In genomic region chr7:82050134-82050533, GRCh38 we compare ENCODE assay signal across 8 cellular contexts.
DNase-seq lines count a peak whose midpoint lies in the region; ATAC-seq and TF ChIP-seq lines count a peak whose summit lies in the region.

No MANE protein-coding gene starts in this region.

- peak overlapping the region; percentile 45; the same call in 1 of the 2 replicates for H2BK20ac ChIP-seq in IMR-90 (ENCODE audit: low read depth, low read length)

- TF ChIP-seq RAD21 in IMR-90 (IDR thresholded peaks at IDR 0.05; ENCODE audit: low read length), result no peak

- H3K4me1 Mint-ChIP-seq in Caco-2 (ENCODE audit: low read depth, unreplicated experiment), result peaks cover 13% of the 10 kb centered on the region

- CTCF ChIA-PET in Caco-2 (lab: Charles Lee), result interaction anchor here (0.6 kb wide), 1 partner anchor 14 kb away, joined by 3 read pairs; no protein-coding TSS in a partner anchor
- CTCF ChIA-PET in IMR-90 (lab: Yijun Ruan, JAX), result interaction anchor here (0.9 kb wide), 1 partner anchor 184 kb away, joined by 3 read pairs; no protein-coding TSS in a partner anchor

- no peak overlapping the region for H2AK9ac ChIP-seq in IMR-90 (replicated peaks; ENCODE audit: low read depth, low read length, poor library complexity)

- H3K9ac ChIP-seq in IMR-90 (ENCODE audit: low read depth, low read length) (no peak overlapping the region), neuronal stem cell (ENCODE audit: low read depth, low read length, poor library complexity) (no peak overlapping the region)

- no peaks in the 10 kb centered on the region for H3K27me3 Mint-ChIP-seq in Caco-2 (ENCODE audit: insufficient read depth, unreplicated experiment)

- H3K9me3 Mint-ChIP-seq in Caco-2 (ENCODE audit: unreplicated experiment), result no peaks in the 10 kb centered on the region

- TF ChIP-seq CTCF in Caco-2 (IDR thresholded peaks at IDR 0.05; ENCODE audit: insufficient read depth in 1 of 2, low read depth in 1 of 2, low read length in 1 of 2, severe bottlenecking in 1 of 2, unreplicated experiment in 1 of 2), result no peak
- TF ChIP-seq CTCF in IMR-90 (conservative IDR thresholded peaks at IDR 0.05; ENCODE audit: low read depth, low read length), result no peak
- no peak for TF ChIP-seq CTCF in choroid plexus epithelial cell (conservative IDR thresholded peaks at IDR 0.05; ENCODE audit: low read depth, low read length)

- H4K8ac ChIP-seq in IMR-90 (ENCODE audit: low read depth in 2 of 2, low read length in 2 of 2), result no peak overlapping the region; a peak in 1 of 4 replicates
- H4K8ac ChIP-seq in neuronal stem cell (ENCODE audit: low read depth, low read length), result no peak overlapping the region

- no peak overlapping the region for H3K18ac ChIP-seq in IMR-90 (ENCODE audit: low read depth, low read length)
- H3K18ac ChIP-seq in neuronal stem cell (ENCODE audit: low read length), result no peak overlapping the region

- dilution Hi-C loops in IMR-90 (cut with HindIII; ENCODE audit: low sequenced_read_pairs, unreplicated experiment), result no loop called here

- H3K56ac ChIP-seq in IMR-90 (ENCODE audit: extremely low read depth, insufficient read depth, low read length), result no peak overlapping the region

- H2BK15ac ChIP-seq in IMR-90 (ENCODE audit: low read depth, low read length), result no peak overlapping the region
- no peak overlapping the region for H2BK15ac ChIP-seq in neuronal stem cell (ENCODE audit: low read length)

- no peak overlapping the region for H4K5ac ChIP-seq in IMR-90 (ENCODE audit: low read depth, low read length)

- H3K4ac ChIP-seq in IMR-90 (ENCODE audit: low read depth, low read length), result no peak overlapping the region
- no peak overlapping the region for H3K4ac ChIP-seq in neuronal stem cell (ENCODE audit: low read length)

- no peak overlapping the region for H3K27ac ChIP-seq in IMR-90 (ENCODE audit: insufficient read depth, low read length)
- no peak overlapping the region for H3K27ac ChIP-seq in neuronal stem cell (replicated peaks; ENCODE audit: low read length)

- BruUV-seq in Caco-2 (replicated peaks; lab: Mats Ljungman, UMichigan) (no TSS peak), IMR-90 (replicated peaks; lab: Mats Ljungman, UMichigan) (no TSS peak)

- DNase-seq in Caco-2, result peak; percentile 16 to 34
- peak; percentile 91 for DNase-seq in IMR-90
- DNase-seq in choroid plexus epithelial cell (ENCODE audit: low read depth), result peak; percentile 93
- DNase-seq in neuronal stem cell (ENCODE audit: low spot score), result no peak
- DNase-seq in KG1 (lab: John Stamatoyannopoulos, UW), result no peak

- peak; percentile 90 for ATAC-seq in IMR-90 (ENCODE audit: low read depth)
- ATAC-seq in GM21528 (IDR thresholded peaks at IDR 0.05; ENCODE audit: low FRiP score, unreplicated experiment), result no peak
- ATAC-seq in GM19455 (IDR thresholded peaks at IDR 0.05; ENCODE audit: unreplicated experiment), result no peak
- no peak for ATAC-seq in HG02840 (IDR thresholded peaks at IDR 0.05; ENCODE audit: low FRiP score, unreplicated experiment)

- in situ Hi-C loops in IMR-90 (cut with MboI; ENCODE audit: low sequenced_read_pairs), result loop anchor here (10.0 kb wide), 1 partner anchor 175 kb away; no protein-coding TSS in a partner anchor

- H2AFZ ChIP-seq in IMR-90 (replicated peaks; ENCODE audit: low read length, poor library complexity) (no peak overlapping the region), neuronal stem cell (ENCODE audit: low read length) (peak overlapping the region; percentile 14)

- no peaks in the 10 kb centered on the region for H4K20me1 ChIP-seq in IMR-90 (ENCODE audit: insufficient read depth, low read length)

- H2BK12ac ChIP-seq in neuronal stem cell (ENCODE audit: low read length), result no peak overlapping the region

- H3K27me3 ChIP-seq in Caco-2 (replicated peaks; ENCODE audit: control insufficient read depth, insufficient read depth, low read length) (no peaks in the 10 kb centered on the region), IMR-90 (ENCODE audit: control insufficient read depth, insufficient read depth, low read length) (no peaks in the 10 kb centered on the region), neuronal stem cell (ENCODE audit: control insufficient read depth in 3 of 3, insufficient read depth in 3 of 3, low read depth in 1 of 3, low read length in 3 of 3) (no peaks in the 10 kb centered on the region)

- TF ChIP-seq POLR2A in IMR-90 (IDR thresholded peaks at IDR 0.05; ENCODE audit: low read depth, low read length), result no peak

- POLR2A ChIA-PET in Caco-2 (lab: Charles Lee) (no interaction called here), IMR-90 (lab: Charles Lee; ENCODE audit: unreplicated experiment) (interaction anchor here (0.9 kb wide), 1 partner anchor 14 kb away, joined by 3 read pairs; no protein-coding TSS in a partner anchor)

- no peak overlapping the region for H3K23ac ChIP-seq in IMR-90 (ENCODE audit: low read depth, low read length)
- H3K23ac ChIP-seq in neuronal stem cell (ENCODE audit: low read depth, low read length, poor library complexity), result no peak overlapping the region

- H3K79me1 ChIP-seq in IMR-90 (ENCODE audit: low read depth in 1 of 2, low read length in 2 of 2) (no peaks in the 10 kb centered on the region), neuronal stem cell (ENCODE audit: low read depth, low read length) (no peaks in the 10 kb centered on the region)

- no peaks in the 10 kb centered on the region for H3K9me3 ChIP-seq in Caco-2
- no peaks in the 10 kb centered on the region for H3K9me3 ChIP-seq in IMR-90 (ENCODE audit: control insufficient read depth, insufficient read depth, low read length)
- H3K9me3 ChIP-seq in neuronal stem cell (replicated peaks in 1 of 2; ENCODE audit: control insufficient read depth in 2 of 2, insufficient read depth in 1 of 2, low read depth in 1 of 2, low read length in 2 of 2), result no peaks in the 10 kb centered on the region

- no peak overlapping the region for H4K91ac ChIP-seq in IMR-90 (ENCODE audit: insufficient read depth, low read depth, low read length)
- no peak overlapping the region for H4K91ac ChIP-seq in neuronal stem cell (ENCODE audit: low read depth, low read length, poor library complexity)

- H3K4me3 ChIP-seq in Caco-2 (ENCODE audit: low read depth, low read length), result no peak overlapping the region
- H3K4me3 ChIP-seq in IMR-90 (ENCODE audit: insufficient read depth, low read depth, low read length), result no peak overlapping the region
- no peak overlapping the region for H3K4me3 ChIP-seq in choroid plexus epithelial cell (ENCODE audit: low read depth, low read length)
- no peak overlapping the region for H3K4me3 ChIP-seq in neuronal stem cell (ENCODE audit: low read length in 2 of 2)

- H3K4me1 ChIP-seq in Caco-2 (peaks cover 14% of the 10 kb centered on the region), IMR-90 (ENCODE audit: control insufficient read depth, insufficient read depth, low read length) (peaks cover 9% of the 10 kb centered on the region), neuronal stem cell (ENCODE audit: control insufficient read depth in 2 of 2, insufficient read depth in 1 of 2, low read depth in 1 of 2, low read length in 2 of 2) (peaks cover 4 to 16% of the 10 kb centered on the region in 2 donors)

- H3K36me3 ChIP-seq in Caco-2 (ENCODE audit: control insufficient read depth, insufficient read depth, low read length) (no peaks in the 10 kb centered on the region), IMR-90 (ENCODE audit: control insufficient read depth, insufficient read depth, low read length) (no peaks in the 10 kb centered on the region), neuronal stem cell (replicated peaks in 1 of 2; ENCODE audit: control insufficient read depth in 2 of 2, insufficient read depth in 2 of 2, low read length in 2 of 2) (no peaks in the 10 kb centered on the region)

- no peak overlapping the region for H2AK5ac ChIP-seq in IMR-90 (ENCODE audit: low read depth, low read length)
- H2AK5ac ChIP-seq in neuronal stem cell (ENCODE audit: low read depth, low read length), result no peak overlapping the region

- H3K9me1 ChIP-seq in IMR-90 (ENCODE audit: insufficient read depth, low read length), result no peaks in the 10 kb centered on the region

- H3K14ac ChIP-seq in IMR-90 (replicated peaks; ENCODE audit: low read depth, low read length) (no peak overlapping the region), neuronal stem cell (ENCODE audit: low read length) (no peak overlapping the region)

- H2BK120ac ChIP-seq in IMR-90 (ENCODE audit: low read depth, low read length) (no peak overlapping the region), neuronal stem cell (ENCODE audit: low read depth, low read length) (no peak overlapping the region)

- no peaks in the 10 kb centered on the region for H3K36me3 Mint-ChIP-seq in Caco-2 (ENCODE audit: insufficient read depth, unreplicated experiment)

- no peak overlapping the region for H3K27ac Mint-ChIP-seq in Caco-2 (ENCODE audit: unreplicated experiment)

- H3K4me3 Mint-ChIP-seq in Caco-2 (ENCODE audit: unreplicated experiment), result no peak overlapping the region

- intact Hi-C loops in Caco-2 (cut with micrococcal nuclease; ENCODE audit: unreplicated experiment) (no loop called here), IMR-90 (cut with micrococcal nuclease) (loop anchor here (5.0 kb wide), 1 partner anchor 392 kb away; the partner anchor contains the start of gene CACNA2D1)

- peak overlapping the region; percentile 61; the same call in 1 of the 2 replicates for H3K4me2 ChIP-seq in IMR-90 (ENCODE audit: low read depth, low read length)
- no peak overlapping the region for H3K4me2 ChIP-seq in neuronal stem cell (ENCODE audit: insufficient read depth, low read length, poor library complexity, severe bottlenecking)

- peak overlapping the region; percentile 74 for H2BK5ac ChIP-seq in IMR-90 (ENCODE audit: low read depth, low read length, poor library complexity, severe bottlenecking)
- H2BK5ac ChIP-seq in neuronal stem cell (ENCODE audit: low read length), result no peak overlapping the region

TF ChIP-seq in IMR-90, 13 proteins besides CTCF, POLR2A, EP300 and RAD21 (continues in another document):
- TF ChIP-seq MAFK (IDR thresholded peaks at IDR 0.05; ENCODE audit: low read depth, low read length) (no peak), USF2 (IDR thresholded peaks at IDR 0.05; ENCODE audit: low read depth, low read length) (no peak), MAZ (IDR thresholded peaks at IDR 0.05; ENCODE audit: borderline replicate concordance, low read depth, low read length) (no peak), RFX5 (IDR thresholded peaks at IDR 0.05; ENCODE audit: low read depth, low read length) (no peak), CEBPB (IDR thresholded peaks at IDR 0.05; ENCODE audit: low read depth, low read length) (peak; percentile 77)

Comparison
In these comparisons a context has a peak if more than half of its experiments do, and no peak if none do; other contexts are left out.
1. DNase-seq: peak in Caco-2 (2 of 2), IMR-90 (single experiment) and choroid plexus epithelial cell (single experiment); none in neuronal stem cell (single experiment) and KG1 (single experiment).